Comparison of ENCODE assay signal across 9 cellular contexts in genomic region chr15:78872972-78873795, GRCh38. TPM values are rescaled to one million over a fixed set of nuclear protein-coding genes. Genes with fewer than 3 reads are reported as not detected.
DNase-seq lines count a peak whose midpoint lies in the region; ATAC-seq, FAIRE-seq and TF ChIP-seq lines count a peak whose summit lies in the region.
"Had no signal": no experiment of that assay in that cellular context is flagged by ENCODE, and none has a peak within 500 bp of the region (broad histone marks: within the 10 kb centered on the region; RNA-seq: fewer than 3 reads in every experiment).

No MANE protein-coding gene starts in this region.

- H3K4me3 Mint-ChIP-seq in activated CD4-positive, alpha-beta T cell treated with anti-CD3 and anti-CD28 coated beads, Interleukin-2, amount 10 ng/mL, durations not matched to agents 7 days and 5 days = peak overlapping the region; percentile 100

- FAIRE-seq in GM19239 (lab: Jason Lieb, UNC) (peak; percentile 94), HepG2 (lab: Jason Lieb, UNC) (peak; percentile 36)
- FAIRE-seq: endometrium had no signal

- H3K9me3 Mint-ChIP-seq in activated CD4-positive, alpha-beta T cell treated with anti-CD3 and anti-CD28 coated beads, Interleukin-2, amount 10 ng/mL, durations not matched to agents 7 days and 5 days = no peaks in the 10 kb centered on the region

- H3K9me3 ChIP-seq in BLaER1 (no peaks in the 10 kb centered on the region), HepG2 (ENCODE audit: low read length) (no peaks in the 10 kb centered on the region)

- no TSS peak for BruUV-seq in HepG2 (replicated peaks; lab: Mats Ljungman, UMichigan)

- POLR2A ChIA-PET in activated CD4-positive, alpha-beta T cell treated with anti-CD3 and anti-CD28 coated beads, Interleukin-2, amount 10 ng/mL, durations not matched to agents 7 days and 5 days (lab: Charles Lee) = interaction anchor here (0.5 to 0.7 kb wide), 3 partner anchors 34 to 1096 kb away, joined by 3 to 8 read pairs (median 7); no protein-coding TSS in a partner anchor
- POLR2A ChIA-PET in HepG2 (lab: Yijun Ruan, JAX) = interaction anchor here (0.6 to 3.1 kb wide), 11 partner anchors 10 to 742 kb away, joined by 3 to 10 read pairs (median 3); partner anchors contain the start of gene CIB2

- in situ Hi-C loops in HepG2 (cut with HindIII; ENCODE audit: extremely low pct_ligation_motif_present, low pct_unique_long_range_greater_than_20kb) = no loop called here

- no peak overlapping the region for H2AFZ ChIP-seq in HepG2 (ENCODE audit: low read length)

- H3K27me3 ChIP-seq in BLaER1 = no peaks in the 10 kb centered on the region
- peaks cover 0 to 5% of the 10 kb centered on the region in 2 experiments; a peak in 2 of 5 replicates for H3K27me3 ChIP-seq in HepG2 (ENCODE audit: control insufficient read depth in 1 of 2, insufficient read depth in 2 of 2, low read length in 2 of 2)

- intact Hi-C loops in HepG2 (cut with micrococcal nuclease; ENCODE audit: unreplicated experiment) = no loop called here

- H3K79me2 ChIP-seq in HepG2 (ENCODE audit: insufficient read depth, low read length) = peaks cover 57% of the 10 kb centered on the region

- peaks cover 18% of the 10 kb centered on the region for H3K36me3 Mint-ChIP-seq in activated CD4-positive, alpha-beta T cell treated with anti-CD3 and anti-CD28 coated beads, Interleukin-2, amount 10 ng/mL, durations not matched to agents 7 days and 5 days (ENCODE audit: low read depth)

- H3K4me3 ChIP-seq in BLaER1 (peak overlapping the region; percentile 99), HepG2 (replicated peaks in 1 of 3; ENCODE audit: insufficient read depth in 1 of 3, low read depth in 2 of 3, low read length in 3 of 3) (peak overlapping the region; percentile 97 to 100 (median 100))

- peak; percentile 74 for ATAC-seq in HG03442 (IDR thresholded peaks at IDR 0.05; ENCODE audit: unreplicated experiment)
- peak; percentile 82 for ATAC-seq in HepG2

- peak; percentile 55 to 74 for TF ChIP-seq POLR2A in HepG2 (IDR thresholded peaks at IDR 0.05; ENCODE audit: insufficient read depth in 1 of 2, low read depth in 2 of 2, low read length in 2 of 2)

- TF ChIP-seq EP300 in HepG2 (IDR thresholded peaks at IDR 0.05; ENCODE audit: low read depth in 2 of 2, low read length in 2 of 2) = peak in 1 of 2 experiments; percentile 21; a peak in 1 of 4 replicates
- TF ChIP-seq EP300 in HepG2 (CRISPR knock-in tag; IDR thresholded peaks at IDR 0.05; ENCODE audit: borderline replicate concordance) = no peak

- WGBS in HepG2 (ENCODE audit: low lambda C conversion rate) = under 1% methylated on average over 55 of the region's 75 CpGs

- H3K9ac ChIP-seq in BLaER1 (peak overlapping the region; percentile 100), HepG2 (ENCODE audit: insufficient read depth, low read depth, low read length) (peak overlapping the region; percentile 100)

- no peaks in the 10 kb centered on the region for H3K27me3 Mint-ChIP-seq in activated CD4-positive, alpha-beta T cell treated with anti-CD3 and anti-CD28 coated beads, Interleukin-2, amount 10 ng/mL, durations not matched to agents 7 days and 5 days

- TF ChIP-seq CTCF in HepG2 (CRISPR knock-in tag; IDR thresholded peaks at IDR 0.05) = peak; percentile 79

- CTCF ChIA-PET in activated CD4-positive, alpha-beta T cell treated with anti-CD3 and anti-CD28 coated beads, Interleukin-2, amount 10 ng/mL, durations not matched to agents 7 days and 5 days (lab: Charles Lee) = interaction anchor here (0.6 to 1.9 kb wide), 15 partner anchors 10 to 302 kb away, joined by 3 to 9 read pairs (median 4); no protein-coding TSS in a partner anchor
- CTCF ChIA-PET in HepG2 (lab: Yijun Ruan, JAX; ENCODE audit: low intra/inter-chr PET ratio, low total read pairs) = no interaction called here

- H3K36me3 ChIP-seq in BLaER1 (0 out of 2 replicates have a peak, but pooled peaks cover 6% of the 10 kb centered on the region), HepG2 (replicated peaks in 1 of 2; ENCODE audit: control insufficient read depth in 1 of 2, insufficient read depth in 2 of 2, low read length in 2 of 2) (no peaks in the 10 kb centered on the region)

- peaks cover 45% of the 10 kb centered on the region for H3K4me1 Mint-ChIP-seq in activated CD4-positive, alpha-beta T cell treated with anti-CD3 and anti-CD28 coated beads, Interleukin-2, amount 10 ng/mL, durations not matched to agents 7 days and 5 days

- H4K20me1 ChIP-seq in BLaER1 = peaks cover 47% of the 10 kb centered on the region
- H4K20me1 ChIP-seq in HepG2 (ENCODE audit: insufficient read depth, low read length) = peaks cover 47% of the 10 kb centered on the region

- TF ChIP-seq RAD21 in HepG2 (CRISPR knock-in tag; IDR thresholded peaks at IDR 0.05) = peak; percentile 33; the same call in 1 of the 2 replicates

- H3K27ac Mint-ChIP-seq in activated CD4-positive, alpha-beta T cell treated with anti-CD3 and anti-CD28 coated beads, Interleukin-2, amount 10 ng/mL, durations not matched to agents 7 days and 5 days = peak overlapping the region; percentile 100

- DNase-seq in GM19239 (ENCODE audit: insufficient read length, low spot score) = peak; percentile 55
- peak; percentile 44 for DNase-seq in NCI-H510A treated with DMSO at 0.1 percent for 48 hours (lab: John Stamatoyannopoulos, UW)
- peak; percentile 93 for DNase-seq in activated CD4-positive, alpha-beta T cell treated with anti-CD3 and anti-CD28 coated beads, Interleukin-2, amount 10 ng/mL, durations not matched to agents 7 days and 5 days
- peak; percentile 91 for DNase-seq in dedifferentiated amniotic fluid mesenchymal stem cell (ENCODE audit: extremely low spot score)
- DNase-seq in HepG2 (ENCODE audit: low spot score) = peak; percentile 81
- peak; percentile 83 for DNase-seq in stimulated activated CD4-positive, alpha-beta T cell treated with anti-CD3 and anti-CD28 coated beads, Interleukin-2, amount 100 ng/mL, for 48 hours

- H3K4me1 ChIP-seq in BLaER1 (peaks cover 49% of the 10 kb centered on the region), HepG2 (ENCODE audit: insufficient read depth, low read length) (peaks cover 56% of the 10 kb centered on the region)

- H3K4me2 ChIP-seq in BLaER1 (peak overlapping the region; percentile 91), HepG2 (ENCODE audit: low read depth, low read length) (peak overlapping the region; percentile 87)

- H3K27ac ChIP-seq in BLaER1 (peak overlapping the region; percentile 100), HepG2 (ENCODE audit: extremely low read length, insufficient read depth, low read length) (peak overlapping the region; percentile 100)

TF ChIP-seq in HepG2, 621 proteins besides CTCF, POLR2A, EP300 and RAD21 (continues in another document):
- TF ChIP-seq MYNN (CRISPR knock-in tag; IDR thresholded peaks at IDR 0.05; ENCODE audit: low read depth) = no peak
- TF ChIP-seq TFDP1 (CRISPR knock-in tag; IDR thresholded peaks at IDR 0.05; ENCODE audit: borderline replicate concordance) = peak; percentile 68; the same call in 1 of the 2 replicates
- TF ChIP-seq FLYWCH1 (CRISPR knock-in tag; IDR thresholded peaks at IDR 0.05) = no peak
- no peak for TF ChIP-seq BRF2 (CRISPR knock-in tag; IDR thresholded peaks at IDR 0.05)

RNA-seq across cellular contexts. Expression of gene MORF4L1, which starts 0.5 kb away (rescaled TPM):
- total RNA-seq in activated CD4-positive, alpha-beta T cell treated with anti-CD3 and anti-CD28 coated beads, Interleukin-2, amount 10 ng/mL, durations not matched to agents 7 days and 5 days = 100 to 1,000 TPM; 225 to 274 TPM
- total RNA-seq in HepG2 (2016; rRNA removed; fragmentation: Illumina TruSeq; extraction: Trizol) = 218 and 361 TPM in 2 replicates
- 66.4 and 72.5 TPM in 2 replicates for total RNA-seq in HepG2 (2016; cell fraction: cytosol; rRNA removed; fragmentation: Illumina TruSeq; extraction: Trizol; ENCODE audit: low read depth)
- 223 and 347 TPM in 2 replicates for total RNA-seq in HepG2 (2016; cell fraction: insoluble cytoplasmic fraction; rRNA removed; fragmentation: Illumina TruSeq; extraction: Trizol)
- total RNA-seq in HepG2 (2016; cell fraction: membrane; rRNA removed; fragmentation: Illumina TruSeq; extraction: Trizol) = 116 and 131 TPM in 2 replicates
- 154 and 168 TPM in 2 replicates for total RNA-seq in HepG2 (2016; cell fraction: nucleus; rRNA removed; fragmentation: Illumina TruSeq; extraction: Trizol)
- 182 and 219 TPM in 2 replicates for polyA plus RNA-seq in HepG2 (2011; rRNA removed)
- polyA plus RNA-seq in HepG2 (2011; cell fraction: cytosol; rRNA removed) = 86.8 and 139 TPM in 2 replicates
- 33.5 and 47.3 TPM in 2 replicates for polyA plus RNA-seq in HepG2 (2011; cell fraction: nucleus; rRNA removed)
- polyA plus RNA-seq in HepG2 (2012) = 278 and 287 TPM in 2 replicates
- polyA plus RNA-seq in HepG2 (2016; cell fraction: cytosol; fragmentation: Illumina TruSeq; extraction: Trizol; ENCODE audit: low read depth) = 106 and 118 TPM in 2 replicates
- polyA plus RNA-seq in HepG2 (2016; cell fraction: insoluble cytoplasmic fraction; fragmentation: Illumina TruSeq; extraction: Trizol; ENCODE audit: low read depth) = 520 and 546 TPM in 2 replicates
- polyA plus RNA-seq in HepG2 (2016; cell fraction: membrane; fragmentation: Illumina TruSeq; extraction: Trizol; ENCODE audit: low read depth) = 179 and 180 TPM in 2 replicates
- polyA plus RNA-seq in HepG2 (2016; cell fraction: nucleus; fragmentation: Illumina TruSeq; extraction: Trizol; ENCODE audit: insufficient read depth, low read depth) = 220 and 225 TPM in 2 replicates
- polyA minus RNA-seq in HepG2 (2011; rRNA and poly(A)+ RNA removed; ENCODE audit: low replicate concordance) = 31.6 and 63.1 TPM in 2 replicates
- polyA minus RNA-seq in HepG2 (2011; cell fraction: cytosol; rRNA and poly(A)+ RNA removed) = 79.8 and 80.8 TPM in 2 replicates
- 155 and 159 TPM in 2 replicates for polyA minus RNA-seq in HepG2 (2011; cell fraction: nucleus; rRNA and poly(A)+ RNA removed)

Comparison
In these comparisons a context has a peak if more than half of its experiments do, and no peak if none do; other contexts are left out.
1. Peak in every context shown above with its lines: DNase-seq, ATAC-seq, H3K4me3 ChIP-seq and H3K27ac ChIP-seq.